In the genomic region with DNA sequence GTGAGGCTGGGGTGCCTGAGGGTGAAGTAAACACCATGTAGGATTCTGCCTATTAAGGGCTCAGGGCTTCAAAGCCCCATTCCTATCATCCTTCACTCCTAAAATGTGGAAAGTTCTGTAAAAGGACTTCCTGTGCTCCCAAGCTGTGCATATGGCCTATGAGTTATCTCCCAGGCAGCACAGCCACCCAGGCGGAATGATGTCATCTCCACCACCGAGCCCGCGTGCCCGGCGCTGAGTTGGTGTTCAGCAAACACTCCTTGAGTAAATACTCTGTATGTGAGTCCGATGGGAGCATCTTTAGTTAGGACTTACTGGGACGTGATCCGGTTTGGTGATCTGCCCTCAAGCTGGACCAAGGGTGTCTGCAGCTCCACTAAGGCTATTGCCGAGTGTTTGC, we compare ENCODE assay signal across 24 cellular contexts.
DNase-seq lines count a peak whose midpoint lies in the region; ATAC-seq and TF ChIP-seq lines count a peak whose summit lies in the region.
"Had no signal": no experiment of that assay in that cellular context is flagged by ENCODE, and none has a peak within 500 bp of the region (broad histone marks: within the 10 kb centered on the region; RNA-seq: fewer than 3 reads in every experiment).

No MANE protein-coding gene starts in this region.

- intact Hi-C loops in left colon (cut with DNase I, micrococcal nuclease): no loop called here

- in situ Hi-C loops in KBM-7 (cut with MboI; ENCODE audit: low pct_unique_long_range_greater_than_20kb, low sequenced_read_pairs): no loop called here

- DNase-seq in RWPE2 (ENCODE audit: low spot score) (no peak), left colon (peak in 1 of 2 donors; percentile 7), KBM-7 (no peak), NCI-H524 treated with DMSO at 0.1 percent for 48 hours (lab: John Stamatoyannopoulos, UW) (no peak)
- DNase-seq in stimulated activated CD8-positive, alpha-beta memory T cell treated with anti-CD3 and anti-CD28 coated beads, Interleukin-4, amount 100 ng/mL, for 48 hours: no peak
- DNase-seq: activated CD4-positive, alpha-beta T cell treated with anti-CD3 and anti-CD28 coated beads for 1 hour; AML-193; effector memory CD8-positive, alpha-beta T cell; GF-D8; heart left ventricle; MV-4-11; NCI-H2107; NCI-H524; OCI-M1; retina; SK-N-SH; T-helper 9 cell had no signal

- H3K4me1 ChIP-seq in HEK293 (ENCODE audit: control insufficient read depth, insufficient read depth, low read length) (no peaks in the 10 kb centered on the region), RWPE2 (ENCODE audit: insufficient read depth, poor library complexity, severe bottlenecking) (no peaks in the 10 kb centered on the region)
- H3K4me1 ChIP-seq: HAP-1, heart left ventricle had no signal

- POLR2A ChIA-PET in HEK293 (lab: Yijun Ruan, JAX): no interaction called here

- ATAC-seq in RWPE2 (ENCODE audit: low read depth) (peak; percentile 40; the same call in 2 of the 3 replicates), left colon (peak; percentile 49), GM21423 (IDR thresholded peaks at IDR 0.05; ENCODE audit: unreplicated experiment) (no peak)
- ATAC-seq: effector memory CD8-positive, alpha-beta T cell; heart left ventricle; stimulated activated effector memory CD8-positive, alpha-beta T cell treated with anti-CD3 and anti-CD28 coated beads, Interleukin-12 subunit alpha, Interleukin-12 subunit beta, amount 100 ng/mL, for 72 hours had no signal

- H3K27me3 ChIP-seq in RWPE2 (ENCODE audit: insufficient read depth, poor library complexity, severe bottlenecking): no peaks in the 10 kb centered on the region
- H3K27me3 ChIP-seq: heart left ventricle had no signal

- H3K4me3 ChIP-seq in HEK293 (ENCODE audit: low read depth, low read length): no peak overlapping the region
- H3K4me3 ChIP-seq in RWPE2 (ENCODE audit: severe bottlenecking): no peak overlapping the region
- H3K4me3 ChIP-seq: HAP-1, heart left ventricle, lung, thoracic aorta had no signal

- CTCF ChIA-PET in HEK293 (lab: Yijun Ruan, JAX): interaction anchor here (0.6 kb wide), 1 partner anchor 863 kb away, joined by 4 read pairs; no protein-coding TSS in a partner anchor

- TF ChIP-seq CTCF in C4-2B (conservative IDR thresholded peaks at IDR 0.05) (no peak), HEK293 (tag by site-specific recombination; IDR thresholded peaks at IDR 0.05) (no peak), RWPE2 (IDR thresholded peaks at IDR 0.05; ENCODE audit: poor library complexity, severe bottlenecking) (no peak)

- H3K36me3 ChIP-seq in HEK293 (ENCODE audit: control insufficient read depth in 2 of 2, insufficient read depth in 1 of 2, low read length in 2 of 2) (no peaks in the 10 kb centered on the region), RWPE2 (ENCODE audit: low read depth) (no peaks in the 10 kb centered on the region)
- H3K36me3 ChIP-seq: HAP-1, heart left ventricle, thoracic aorta had no signal

- H3K9me3 ChIP-seq in HEK293 (ENCODE audit: control insufficient read depth, insufficient read depth, low read depth, low read length): no peaks in the 10 kb centered on the region
- no peaks in the 10 kb centered on the region for H3K9me3 ChIP-seq in RWPE2 (ENCODE audit: severe bottlenecking)
- H3K9me3 ChIP-seq: HAP-1, heart left ventricle, SK-N-SH, thoracic aorta had no signal

- H3K27ac ChIP-seq in C4-2B: peak overlapping the region; percentile 7; the same call in 1 of the 2 replicates
- no peak overlapping the region for H3K27ac ChIP-seq in HEK293 (ENCODE audit: extremely low read depth, low read depth, low read length)
- no peak overlapping the region for H3K27ac ChIP-seq in RWPE2 (ENCODE audit: poor library complexity, severe bottlenecking)
- H3K27ac ChIP-seq: heart left ventricle, thoracic aorta had no signal

TF ChIP-seq in HEK293, 187 proteins besides CTCF, POLR2A, EP300 and RAD21:
- 0 out of 2 replicates have a peak, but pooled peaks have one; percentile 54 for TF ChIP-seq ZSCAN16 (tag by site-specific recombination; IDR thresholded peaks at IDR 0.05)
- no peak for TF ChIP-seq REPIN1 (tag by site-specific recombination; IDR thresholded peaks at IDR 0.05; ENCODE audit: low read depth)
- TF ChIP-seq SALL2 (tag by site-specific recombination; IDR thresholded peaks at IDR 0.05; ENCODE audit: borderline replicate concordance): no peak
- TF ChIP-seq ZNF350 (tag by site-specific recombination; IDR thresholded peaks at IDR 0.05): no peak
